23 cellular contexts compared by ENCODE assay signal in genomic region chr20:420169-420620, GRCh38. TPM values are rescaled to one million over a fixed set of nuclear protein-coding genes. Genes with fewer than 3 reads are reported as not detected.
A peak's percentile ranks its signal among the peaks of the same experiment; 100 is the strongest.
DNase-seq lines count a peak whose midpoint lies in the region; ATAC-seq and TF ChIP-seq lines count a peak whose summit lies in the region.
"Had no signal": no experiment of that assay in that cellular context is flagged by ENCODE, and none has a peak within 500 bp of the region (broad histone marks: within the 10 kb centered on the region; RNA-seq: fewer than 3 reads in every experiment).

No MANE protein-coding gene starts in this region.

- H3K4me3 ChIP-seq in GM23248, result no peak overlapping the region
- H3K4me3 ChIP-seq: cardiac muscle cell, heart left ventricle, psoas muscle, SJCRH30, vagina had no signal

- no peaks in the 10 kb centered on the region for H3K9me3 ChIP-seq in GM23248 (ENCODE audit: low read depth)
- H3K9me3 ChIP-seq: heart left ventricle, psoas muscle, SJCRH30, vagina had no signal

- WGBS in GM23248 (ENCODE audit: low coverage in 1 of 2, low lambda C conversion rate in 2 of 2, missing lambda C conversion rate in 2 of 2), 2 experiments, result 88 to 89% methylated on average over 12 to 20 of the region's 20 CpGs

- no peak for TF ChIP-seq CTCF in neural crest cell (conservative IDR thresholded peaks at IDR 0.05)

- no peak overlapping the region for H3K4me3 Mint-ChIP-seq in neural crest cell
- H3K4me3 Mint-ChIP-seq: activated B cell treated with CpG ODN at 0.5 μM for 24 hours; activated naive CD4-positive, alpha-beta T cell treated with anti-CD3 and anti-CD28 coated beads, Interleukin-2, amount 50 U/mL, for 24 hours; CD4-positive, alpha-beta T cell had no signal

- H3K27ac ChIP-seq in GM23248, result no peak overlapping the region
- H3K27ac ChIP-seq: cardiac muscle cell, heart left ventricle, psoas muscle, SJCRH30, vagina had no signal

- no peaks in the 10 kb centered on the region for H3K27me3 Mint-ChIP-seq in neural crest cell (ENCODE audit: low read depth)
- H3K27me3 Mint-ChIP-seq: activated B cell treated with CpG ODN at 0.5 μM for 24 hours; activated naive CD4-positive, alpha-beta T cell treated with anti-CD3 and anti-CD28 coated beads, Interleukin-2, amount 50 U/mL, for 24 hours; CD4-positive, alpha-beta T cell had no signal

- no peaks in the 10 kb centered on the region for H3K9me3 Mint-ChIP-seq in neural crest cell
- H3K9me3 Mint-ChIP-seq: activated B cell treated with CpG ODN at 0.5 μM for 24 hours; activated naive CD4-positive, alpha-beta T cell treated with anti-CD3 and anti-CD28 coated beads, Interleukin-2, amount 50 U/mL, for 24 hours; CD4-positive, alpha-beta T cell had no signal

- H3K9me2 ChIP-seq in GM23248 (ENCODE audit: insufficient read depth), result no peaks in the 10 kb centered on the region

- H3F3A ChIP-seq in GM23248 (ENCODE audit: insufficient read depth), result peaks cover 6% of the 10 kb centered on the region; the same call in 1 of the 2 replicates

- DNase-seq in NCI-H1105 treated with DMSO at 0.1 percent for 48 hours (lab: John Stamatoyannopoulos, UW) (peak; percentile 74), NCI-H1105 (lab: John Stamatoyannopoulos, UW) (no peak), GM23248 (peak; percentile 24), neural crest cell (ENCODE audit: low read depth, low spot score) (no peak), mesenteric fat pad (ENCODE audit: low spot score) (no peak), HCEC 1CT (no peak)
- DNase-seq: activated B cell treated with CpG ODN at 0.5 μM for 24 hours; activated CD4-positive, alpha-beta T cell treated with anti-CD3 and anti-CD28 coated beads, Interleukin-2, amount 50 U/mL, for 4 hours; activated CD8-positive, alpha-beta memory T cell treated with anti-CD3 and anti-CD28 coated beads, Interleukin-2, amount 50 U/mL, for 48 hours; CD4-positive, alpha-beta T cell; cortex of kidney; mesenchymal stem cell; NCI-H524 treated with DMSO at 0.1 percent for 48 hours; psoas muscle; SJCRH30; stimulated activated naive CD4-positive, alpha-beta T cell treated with Interleukin-2 at 50 U/mL for 16 hours; T-helper 1 cell had no signal

- no peaks in the 10 kb centered on the region for H3K27me3 ChIP-seq in GM23248 (replicated peaks; ENCODE audit: insufficient read depth)
- H3K27me3 ChIP-seq: cardiac muscle cell, heart left ventricle, SJCRH30, vagina had no signal

- H3K36me3 ChIP-seq in GM23248 (ENCODE audit: low read depth), result peaks cover 6% of the 10 kb centered on the region; the same call in 1 of the 2 replicates

- ATAC-seq in SK-N-SH treated with all-trans-retinoic acid at 6 μM for 48 hours (peak; percentile 19; the same call in 2 of the 3 replicates), GM21381 (IDR thresholded peaks at IDR 0.05; ENCODE audit: unreplicated experiment) (no peak)

- H3K9ac ChIP-seq in GM23248, result no peak overlapping the region

- peaks cover 12% of the 10 kb centered on the region for H3K79me2 ChIP-seq in GM23248 (ENCODE audit: insufficient read depth)

- H3K27ac Mint-ChIP-seq in neural crest cell (ENCODE audit: unreplicated experiment), result peak overlapping the region; percentile 6
- H3K27ac Mint-ChIP-seq: activated B cell treated with CpG ODN at 0.5 μM for 24 hours; activated naive CD4-positive, alpha-beta T cell treated with anti-CD3 and anti-CD28 coated beads, Interleukin-2, amount 50 U/mL, for 24 hours; CD4-positive, alpha-beta T cell had no signal

- peaks cover 21% of the 10 kb centered on the region for H3K36me3 Mint-ChIP-seq in neural crest cell (ENCODE audit: low read depth)

- H4K20me1 ChIP-seq in GM23248 (ENCODE audit: insufficient read depth), result no peaks in the 10 kb centered on the region

- H3K4me2 ChIP-seq in GM23248 (ENCODE audit: unreplicated experiment), result no peak overlapping the region

- no peaks in the 10 kb centered on the region for H3K4me1 Mint-ChIP-seq in neural crest cell

- no peaks in the 10 kb centered on the region for H3K4me1 ChIP-seq in GM23248 (ENCODE audit: insufficient read depth)
- H3K4me1 ChIP-seq: vagina had no signal

- no peak overlapping the region for H2AFZ ChIP-seq in GM23248

- in situ Hi-C loops in GM23248 (cut with MboI), result no loop called here

TF ChIP-seq in SK-N-SH treated with all-trans-retinoic acid at 6 μM for 48 hours, 23 proteins besides CTCF, POLR2A, EP300 and RAD21:
- TF ChIP-seq TCF4 (CRISPR knock-in tag; IDR thresholded peaks at IDR 0.05; ENCODE audit: borderline replicate concordance) (no peak), BACH2 (CRISPR knock-in tag; IDR thresholded peaks at IDR 0.05; ENCODE audit: borderline replicate concordance) (no peak), CREB5 (CRISPR knock-in tag; IDR thresholded peaks at IDR 0.05; ENCODE audit: low read depth) (no peak), CSRNP3 (CRISPR knock-in tag; IDR thresholded peaks at IDR 0.05) (no peak), TSHZ2 (CRISPR knock-in tag; IDR thresholded peaks at IDR 0.05) (no peak), TOX (CRISPR knock-in tag; IDR thresholded peaks at IDR 0.05; ENCODE audit: borderline replicate concordance) (no peak), PPARA (CRISPR knock-in tag; IDR thresholded peaks at IDR 0.05; ENCODE audit: borderline replicate concordance) (no peak), ZNF565 (CRISPR knock-in tag; conservative IDR thresholded peaks at IDR 0.05; ENCODE audit: low read depth) (no peak), ZNF8 (CRISPR knock-in tag; IDR thresholded peaks at IDR 0.05) (no peak), RARB (CRISPR knock-in tag; IDR thresholded peaks at IDR 0.05) (no peak), OSR1 (CRISPR knock-in tag; IDR thresholded peaks at IDR 0.05) (no peak), SNAI2 (CRISPR knock-in tag; IDR thresholded peaks at IDR 0.05) (no peak)
TF ChIP-seq in SK-N-SH treated with all-trans-retinoic acid at 6 μM for 48 hours: peak in this region for 0.

RNA-seq across cellular contexts. Expression of gene RBCK1, which starts 12.1 kb away (rescaled TPM):
- 104 and 129 TPM in 2 replicates for total RNA-seq in GM23248 (2014; rRNA removed; shearing (Covaris generic))
- polyA plus RNA-seq in GM23248 (2016; fragmentation: Nextera tagmentation; extraction: Ambion mirVana), result 72.3 and 79.9 TPM in 2 replicates
- total RNA-seq in neural crest cell (62.4 and 65.2 TPM in 2 replicates), mesenteric fat pad (60.1 TPM)

RNA-seq across cellular contexts. Expression of gene TRIB3, which starts 39.6 kb away (rescaled TPM):
- 88.5 and 99.2 TPM in 2 replicates for total RNA-seq in GM23248 (2014; rRNA removed; shearing (Covaris generic))
- polyA plus RNA-seq in GM23248 (2016; fragmentation: Nextera tagmentation; extraction: Ambion mirVana), result 63.0 and 66.1 TPM in 2 replicates
- 12.5 and 14.4 TPM in 2 replicates for total RNA-seq in neural crest cell
- 9.4 TPM for total RNA-seq in mesenteric fat pad

RNA-seq across cellular contexts. Expression of gene TBC1D20, which starts 42.1 kb away (rescaled TPM):
- total RNA-seq in GM23248 (2014; rRNA removed; shearing (Covaris generic)), result 43.3 and 51.4 TPM in 2 replicates
- 31.0 and 33.0 TPM in 2 replicates for polyA plus RNA-seq in GM23248 (2016; fragmentation: Nextera tagmentation; extraction: Ambion mirVana)
- total RNA-seq in neural crest cell (30.4 and 33.3 TPM in 2 replicates), mesenteric fat pad (47.0 TPM)

Comparison
In these comparisons a context has a peak if more than half of its experiments do, and no peak if none do; other contexts are left out.
1. DNase-seq: peak in NCI-H1105 treated with DMSO at 0.1 percent for 48 hours (single experiment) and GM23248 (single experiment); none in NCI-H1105 (single experiment), neural crest cell (single experiment), mesenteric fat pad (single experiment) and HCEC 1CT (single experiment).